In the genomic region with DNA sequence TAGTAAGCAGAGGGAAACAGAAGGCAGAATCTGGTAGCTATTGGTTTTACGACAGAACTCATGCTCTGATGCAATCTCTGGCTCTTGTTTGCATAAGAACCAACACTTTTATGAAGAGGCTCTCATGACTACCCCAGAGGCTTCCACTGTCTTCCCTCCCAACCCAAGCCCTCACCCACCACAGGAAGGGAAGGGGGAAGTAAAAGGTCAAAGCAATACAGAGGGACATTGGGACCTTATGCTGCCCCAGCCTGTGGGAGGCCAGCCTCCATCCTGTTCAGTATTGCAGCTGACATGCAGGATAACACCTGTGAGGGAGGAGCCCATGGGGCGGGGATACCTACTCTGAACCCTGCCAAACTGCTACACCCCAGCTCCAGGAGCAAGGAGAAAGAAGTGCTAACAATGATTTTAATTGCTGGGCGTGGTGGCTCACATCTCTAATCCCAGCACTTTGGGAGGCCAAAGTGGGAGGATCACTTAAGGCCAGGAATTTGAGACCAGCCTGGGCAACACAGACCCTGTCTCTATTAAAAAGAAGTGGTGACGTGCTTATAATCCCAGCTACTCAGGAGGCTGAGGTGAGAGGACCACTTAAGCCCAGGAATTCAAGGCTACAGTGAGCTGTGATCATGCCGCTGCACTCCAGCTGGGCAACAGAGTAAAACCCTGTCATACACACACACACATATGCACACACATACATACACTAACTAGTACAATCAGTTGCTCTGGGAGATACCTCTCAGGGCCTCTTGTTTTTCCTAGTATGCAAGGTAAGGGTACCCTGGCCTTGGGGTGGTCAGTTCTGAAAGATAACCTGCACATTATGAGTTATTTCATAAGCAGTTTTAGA, we compare ENCODE assay signal across 9 cellular contexts. TPM values are rescaled to one million over a fixed set of nuclear protein-coding genes. Genes with fewer than 3 reads are reported as not detected.
DNase-seq lines count a peak whose midpoint lies in the region; ATAC-seq and TF ChIP-seq lines count a peak whose summit lies in the region.
"Had no signal": no experiment of that assay in that cellular context is flagged by ENCODE, and none has a peak within 500 bp of the region (broad histone marks: within the 10 kb centered on the region; RNA-seq: fewer than 3 reads in every experiment).

No MANE protein-coding gene starts in this region.

- no peaks in the 10 kb centered on the region for H4K20me1 ChIP-seq in smooth muscle cell (ENCODE audit: low read depth)

- WGBS in liver = 77% methylated on average over 5 of the region's 5 CpGs
- 59% methylated on average over 5 of the region's 5 CpGs for WGBS in smooth muscle cell (ENCODE audit: low lambda C conversion rate)

- no peak for TF ChIP-seq RAD21 in liver (IDR thresholded peaks at IDR 0.05)

- H3K9me3 ChIP-seq in liver (ENCODE audit: control insufficient read depth in 4 of 4, low read length in 3 of 4) (no peaks in the 10 kb centered on the region), smooth muscle cell (replicated peaks; ENCODE audit: low read depth) (no peaks in the 10 kb centered on the region)
- H3K9me3 ChIP-seq: tibial nerve had no signal

- no peak overlapping the region for H2AFZ ChIP-seq in smooth muscle cell (ENCODE audit: low read depth)

- in situ Hi-C loops in KBM-7 (cut with MboI; ENCODE audit: low pct_unique_long_range_greater_than_20kb, low sequenced_read_pairs) = no loop called here

- H3K27me3 ChIP-seq in liver (ENCODE audit: control insufficient read depth in 4 of 4, insufficient read depth in 4 of 4, low read length in 3 of 4) (no peaks in the 10 kb centered on the region), smooth muscle cell (ENCODE audit: low read depth) (no peaks in the 10 kb centered on the region)
- H3K27me3 ChIP-seq: tibial nerve had no signal

- TF ChIP-seq CTCF in liver (IDR thresholded peaks at IDR 0.05; ENCODE audit: low read depth, low read length, missing input control) (no peak), smooth muscle cell (IDR thresholded peaks at IDR 0.05; ENCODE audit: borderline replicate concordance, insufficient read depth, poor library complexity, severe bottlenecking) (no peak)

- H3K9ac ChIP-seq in liver (ENCODE audit: low read depth in 1 of 2, low read length in 2 of 2) = no peak overlapping the region
- H3K9ac ChIP-seq in smooth muscle cell (ENCODE audit: low read depth) = no peak overlapping the region

- no peak overlapping the region for H3K4me3 ChIP-seq in liver (ENCODE audit: low read depth in 1 of 3, low read length in 3 of 3)
- H3K4me3 ChIP-seq in smooth muscle cell = no peak overlapping the region
- H3K4me3 ChIP-seq: tibial nerve had no signal

- H3K79me2 ChIP-seq in smooth muscle cell (ENCODE audit: low read depth) = no peaks in the 10 kb centered on the region

- H3K4me2 ChIP-seq in smooth muscle cell = no peak overlapping the region

- H3K36me3 ChIP-seq in liver (ENCODE audit: control insufficient read depth in 4 of 4, insufficient read depth in 3 of 4, low read depth in 1 of 4, low read length in 3 of 4) = no peaks in the 10 kb centered on the region
- H3K36me3 ChIP-seq in smooth muscle cell (ENCODE audit: low read depth) = no peaks in the 10 kb centered on the region

- peaks cover 0 to 27% (median 15%) of the 10 kb centered on the region in 4 donors for H3K4me1 ChIP-seq in liver (ENCODE audit: control insufficient read depth in 4 of 4, insufficient read depth in 4 of 4, low read length in 3 of 4)
- no peaks in the 10 kb centered on the region for H3K4me1 ChIP-seq in smooth muscle cell (ENCODE audit: low read depth)

- H3K27ac ChIP-seq in liver (ENCODE audit: low read depth in 1 of 2, low read length in 2 of 2) (peak overlapping the region in 1 of 2 donors; percentile 38), smooth muscle cell (ENCODE audit: low read depth) (no peak overlapping the region)
- H3K27ac ChIP-seq: tibial nerve had no signal

- H3F3A ChIP-seq in smooth muscle cell (ENCODE audit: low read depth) = no peaks in the 10 kb centered on the region

- DNase-seq in DMS79 (lab: John Stamatoyannopoulos, UW) (peak; percentile 77), KBM-7 (peak; percentile 71), SW480 (ENCODE audit: low spot score) (peak; percentile 45), smooth muscle cell (lab: John Stamatoyannopoulos, UW; ENCODE audit: unreplicated experiment) (no peak), kidney glomerular epithelial cell (lab: John Stamatoyannopoulos, UW) (no peak)
- DNase-seq in activated effector memory CD4-positive, alpha-beta T cell treated with Interleukin-2 at 50 U/mL for 16 hours = no peak

- no peak for ATAC-seq in HG03439 (IDR thresholded peaks at IDR 0.05; ENCODE audit: unreplicated experiment)

TF ChIP-seq in liver, 16 proteins besides CTCF, POLR2A, EP300 and RAD21:
- TF ChIP-seq RXRA (IDR thresholded peaks at IDR 0.05) (no peak), HNF4A (conservative IDR thresholded peaks at IDR 0.05) (peak; percentile 20 to 36), GABPA (IDR thresholded peaks at IDR 0.05 in 1 of 2, conservative IDR thresholded peaks at IDR 0.05 in 1 of 2) (no peak), FOXA2 (IDR thresholded peaks at IDR 0.05) (peak; percentile 42), JUND (IDR thresholded peaks at IDR 0.05) (no peak)
- TF ChIP-seq, protein P1, sequence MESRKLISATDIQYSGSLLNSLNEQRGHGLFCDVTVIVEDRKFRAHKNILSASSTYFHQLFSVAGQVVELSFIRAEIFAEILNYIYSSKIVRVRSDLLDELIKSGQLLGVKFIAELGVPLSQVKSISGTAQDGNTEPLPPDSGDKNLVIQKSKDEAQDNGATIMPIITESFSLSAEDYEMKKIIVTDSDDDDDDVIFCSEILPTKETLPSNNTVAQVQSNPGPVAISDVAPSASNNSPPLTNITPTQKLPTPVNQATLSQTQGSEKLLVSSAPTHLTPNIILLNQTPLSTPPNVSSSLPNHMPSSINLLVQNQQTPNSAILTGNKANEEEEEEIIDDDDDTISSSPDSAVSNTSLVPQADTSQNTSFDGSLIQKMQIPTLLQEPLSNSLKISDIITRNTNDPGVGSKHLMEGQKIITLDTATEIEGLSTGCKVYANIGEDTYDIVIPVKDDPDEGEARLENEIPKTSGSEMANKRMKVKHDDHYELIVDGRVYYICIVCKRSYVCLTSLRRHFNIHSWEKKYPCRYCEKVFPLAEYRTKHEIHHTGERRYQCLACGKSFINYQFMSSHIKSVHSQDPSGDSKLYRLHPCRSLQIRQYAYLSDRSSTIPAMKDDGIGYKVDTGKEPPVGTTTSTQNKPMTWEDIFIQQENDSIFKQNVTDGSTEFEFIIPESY (IDR thresholded peaks at IDR 0.05) = no peak
- TF ChIP-seq, protein P2, sequence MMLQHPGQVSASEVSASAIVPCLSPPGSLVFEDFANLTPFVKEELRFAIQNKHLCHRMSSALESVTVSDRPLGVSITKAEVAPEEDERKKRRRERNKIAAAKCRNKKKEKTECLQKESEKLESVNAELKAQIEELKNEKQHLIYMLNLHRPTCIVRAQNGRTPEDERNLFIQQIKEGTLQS (IDR thresholded peaks at IDR 0.05) = peak; percentile 45

RNA-seq across cellular contexts. Expression of gene MR1, which starts 9.5 kb away (rescaled TPM):
- 1 to 10 TPM; 5.5 to 8.1 TPM for total RNA-seq in liver
- polyA plus RNA-seq in liver = 1 to 10 TPM; 5.5 to 6.6 TPM
- 1.4 and 2.1 TPM in 2 replicates for total RNA-seq in smooth muscle cell
- polyA plus RNA-seq in smooth muscle cell = 0.26 and 1.2 TPM in 2 replicates

RNA-seq across cellular contexts. Expression of gene STX6, which starts 20.6 kb away (rescaled TPM):
- total RNA-seq in liver = 10 to 100 TPM in 1 of 2 donors, 1 to 10 TPM in 1; 6.3 to 11.1 TPM
- 1 to 10 TPM; 1.6 to 2.2 TPM for polyA plus RNA-seq in liver
- total RNA-seq in smooth muscle cell = 16.9 and 19.2 TPM in 2 replicates
- 9.3 and 12.2 TPM in 2 replicates for polyA plus RNA-seq in smooth muscle cell

RNA-seq across cellular contexts. Expression of gene IER5, which starts 45.2 kb away (rescaled TPM):
- total RNA-seq in liver (1 to 10 TPM; 2.9 to 8.4 TPM), smooth muscle cell (32.6 and 35.1 TPM in 2 replicates)
- polyA plus RNA-seq in liver (1 to 10 TPM in 1 of 2 donors, under 1 TPM in 1; 0.56 to 1.9 TPM), smooth muscle cell (39.9 and 56.2 TPM in 2 replicates)

Comparison
In these comparisons a context has a peak if more than half of its experiments do, and no peak if none do; other contexts are left out.
1. DNase-seq: peak in DMS79 (single experiment), KBM-7 (single experiment) and SW480 (single experiment); none in activated effector memory CD4-positive, alpha-beta T cell treated with Interleukin-2 at 50 U/mL for 16 hours (single experiment), smooth muscle cell (single experiment) and kidney glomerular epithelial cell (single experiment).